ENCODE assay signal across 1 cellular context in the genomic region with DNA sequence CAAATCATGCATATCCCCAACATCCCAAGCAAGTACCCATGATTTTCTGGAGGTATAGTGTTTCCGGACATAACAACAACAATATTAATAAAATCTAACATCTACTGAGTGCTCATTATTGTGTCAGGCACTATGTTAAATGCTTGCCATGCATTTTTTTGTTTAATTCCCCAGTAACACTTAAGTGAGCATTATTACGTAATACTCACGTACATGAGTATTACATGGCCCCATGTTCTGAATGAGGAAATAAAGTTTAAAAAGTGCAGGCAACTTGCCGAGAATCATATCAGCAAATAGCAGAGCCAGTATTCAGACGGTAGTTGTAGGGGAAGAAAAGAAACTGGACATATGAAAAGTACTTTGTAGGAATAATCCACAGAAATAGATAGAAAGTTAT.
TF ChIP-seq lines count a peak whose summit lies in the region.

No MANE protein-coding gene starts in this region.

TF ChIP-seq in H1, 55 proteins besides CTCF, POLR2A, EP300 and RAD21:
- TF ChIP-seq CEBPB (IDR thresholded peaks at IDR 0.05; ENCODE audit: low read depth, low read length) = peak; percentile 53; the same call in 1 of the 2 replicates
TF ChIP-seq in H1: peak in this region for 1; not testable (repeated sequence) for 54.
